31 cellular contexts compared by ENCODE assay signal in the genomic region with DNA sequence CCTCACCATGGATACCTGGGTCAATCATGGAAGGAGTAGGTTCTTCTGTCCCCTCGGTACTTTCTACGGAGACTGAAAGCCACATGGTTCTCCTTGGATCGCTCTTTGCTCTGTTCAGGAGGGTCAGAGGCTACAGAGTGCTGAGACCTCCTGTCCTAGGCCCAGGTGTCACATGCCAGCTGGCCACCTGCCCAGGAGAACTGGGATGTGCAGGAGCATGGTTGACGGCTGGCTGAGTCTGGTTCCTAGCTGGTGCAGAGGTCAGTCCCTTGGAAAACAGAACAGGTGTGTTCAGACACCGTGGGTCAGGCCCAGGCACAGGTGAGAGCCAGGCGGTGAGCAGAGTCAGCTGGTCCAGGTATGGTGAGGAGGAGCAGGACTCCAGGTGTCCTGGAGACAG.
"Had no signal": no experiment of that assay in that cellular context is flagged by ENCODE, and none has a peak within 500 bp of the region (broad histone marks: within the 10 kb centered on the region; RNA-seq: fewer than 3 reads in every experiment).

No MANE protein-coding gene starts in this region.

- H3K36me3 ChIP-seq: adrenal gland, colonic mucosa, gastrocnemius medialis had no signal

- H3K27ac ChIP-seq: adrenal gland, body of pancreas, colonic mucosa, epithelial cell of prostate, gastrocnemius medialis had no signal

- H3K27me3 ChIP-seq: adrenal gland, body of pancreas, colonic mucosa, gastrocnemius medialis had no signal

- ATAC-seq: activated CD4-positive, alpha-beta T cell treated with anti-CD3 and anti-CD28 coated beads for 36 hours; activated CD8-positive, alpha-beta memory T cell treated with anti-CD3 and anti-CD28 coated beads, Interleukin-2, amount 10 ng/mL, durations not matched to agents 7 days and 5 days; activated CD8-positive, alpha-beta T cell treated with anti-CD3 and anti-CD28 coated beads, Interleukin-2, amount 10 ng/mL, durations not matched to agents 7 days and 5 days; activated naive CD8-positive, alpha-beta T cell treated with anti-CD3 and anti-CD28 coated beads, Interleukin-2, amount 50 U/mL, for 24 hours; body of pancreas; gastrocnemius medialis had no signal

- H3K27me3 Mint-ChIP-seq: activated CD4-positive, alpha-beta memory T cell treated with anti-CD3 and anti-CD28 coated beads for 36 hours; activated CD4-positive, alpha-beta T cell treated with anti-CD3 and anti-CD28 coated beads for 36 hours; activated CD4-positive, alpha-beta T cell treated with anti-CD3 and anti-CD28 coated beads, Interleukin-2, amount 10 ng/mL, durations not matched to agents 24 days and 14 days; activated CD8-positive, alpha-beta memory T cell treated with anti-CD3 and anti-CD28 coated beads, Interleukin-2, amount 10 ng/mL, durations not matched to agents 7 days and 5 days; activated naive CD4-positive, alpha-beta T cell treated with anti-CD3 and anti-CD28 coated beads, Interleukin-2, amount 50 U/mL, for 24 hours; activated naive CD8-positive, alpha-beta T cell treated with anti-CD3 and anti-CD28 coated beads for 36 hours; activated naive CD8-positive, alpha-beta T cell treated with anti-CD3 and anti-CD28 coated beads, Interleukin-2, amount 50 U/mL, for 24 hours had no signal

- H3K4me3 Mint-ChIP-seq: activated CD4-positive, alpha-beta memory T cell treated with anti-CD3 and anti-CD28 coated beads for 36 hours; activated CD4-positive, alpha-beta T cell treated with anti-CD3 and anti-CD28 coated beads for 36 hours; activated CD4-positive, alpha-beta T cell treated with anti-CD3 and anti-CD28 coated beads, Interleukin-2, amount 10 ng/mL, durations not matched to agents 24 days and 14 days; activated CD8-positive, alpha-beta memory T cell treated with anti-CD3 and anti-CD28 coated beads, Interleukin-2, amount 10 ng/mL, durations not matched to agents 7 days and 5 days; activated CD8-positive, alpha-beta T cell treated with anti-CD3 and anti-CD28 coated beads, Interleukin-2, amount 10 ng/mL, durations not matched to agents 7 days and 5 days; activated naive CD4-positive, alpha-beta T cell treated with anti-CD3 and anti-CD28 coated beads for 36 hours; activated naive CD4-positive, alpha-beta T cell treated with anti-CD3 and anti-CD28 coated beads, Interleukin-2, amount 50 U/mL, for 24 hours; activated naive CD8-positive, alpha-beta T cell treated with anti-CD3 and anti-CD28 coated beads for 36 hours; activated naive CD8-positive, alpha-beta T cell treated with anti-CD3 and anti-CD28 coated beads, Interleukin-2, amount 50 U/mL, for 24 hours; activated T-helper 1 cell treated with anti-CD3 and anti-CD28 coated beads, Interleukin-12 subunit alpha, Interleukin-12 subunit beta, Interleukin-2, Interleukin-4 antibody, amounts not matched to agents 30 ng/mL and 10 ng/mL and 1 ng/mL, durations not matched to agents 14 hours and 24 hours and 36 hours had no signal

- H3K4me1 Mint-ChIP-seq: activated CD4-positive, alpha-beta T cell treated with anti-CD3 and anti-CD28 coated beads for 36 hours; activated CD4-positive, alpha-beta T cell treated with anti-CD3 and anti-CD28 coated beads, Interleukin-2, amount 10 ng/mL, durations not matched to agents 24 days and 14 days; activated CD8-positive, alpha-beta memory T cell treated with anti-CD3 and anti-CD28 coated beads, Interleukin-2, amount 10 ng/mL, durations not matched to agents 7 days and 5 days; activated naive CD4-positive, alpha-beta T cell treated with anti-CD3 and anti-CD28 coated beads, Interleukin-2, amount 50 U/mL, for 24 hours; activated naive CD8-positive, alpha-beta T cell treated with anti-CD3 and anti-CD28 coated beads for 36 hours had no signal

- H3K9me3 ChIP-seq: adrenal gland, body of pancreas, colonic mucosa, gastrocnemius medialis had no signal

- DNase-seq: activated CD4-positive, alpha-beta memory T cell treated with anti-CD3 and anti-CD28 coated beads for 36 hours; activated CD4-positive, alpha-beta T cell treated with anti-CD3 and anti-CD28 coated beads for 36 hours; activated CD4-positive, alpha-beta T cell treated with anti-CD3 and anti-CD28 coated beads, Interleukin-2, amount 10 ng/mL, durations not matched to agents 24 days and 14 days; activated CD4-positive, CD25-positive, alpha-beta regulatory T cell; activated CD4-positive, CD25-positive, alpha-beta regulatory T cell treated with anti-CD3 and anti-CD28 coated beads, Interleukin-2, amount 50 U/mL, for 72 hours; activated CD8-positive, alpha-beta memory T cell treated with anti-CD3 and anti-CD28 coated beads, Interleukin-2, amount 10 ng/mL, durations not matched to agents 7 days and 5 days; activated CD8-positive, alpha-beta memory T cell treated with anti-CD3 and anti-CD28 coated beads, Interleukin-2, amount 50 U/mL, for 4 hours; activated CD8-positive, alpha-beta T cell treated with anti-CD3 and anti-CD28 coated beads, Interleukin-2, amount 10 ng/mL, durations not matched to agents 7 days and 5 days; activated effector memory CD4-positive, alpha-beta T cell treated with anti-CD3 and anti-CD28 coated beads, Interleukin-2, amount 50 U/mL, for 16 hours; activated naive CD4-positive, alpha-beta T cell treated with anti-CD3 and anti-CD28 coated beads for 36 hours; activated naive CD8-positive, alpha-beta T cell treated with anti-CD3 and anti-CD28 coated beads for 36 hours; activated naive CD8-positive, alpha-beta T cell treated with anti-CD3 and anti-CD28 coated beads, Interleukin-2, amount 50 U/mL, for 24 hours; activated T-cell treated with anti-CD3 and anti-CD28 coated beads, Interleukin-2, amount 50 U/mL, for 1 hour; activated T-cell treated with anti-CD3 and anti-CD28 coated beads, Interleukin-2, amount 50 U/mL, for 48 hours; adrenal gland; amygdala; aorta; body of pancreas; central memory CD4-positive, alpha-beta T cell; cerebellar nuclear complex; colonic mucosa; effector CD8-positive, alpha-beta T cell; foreskin fibroblast; gastrocnemius medialis; glutamatergic neuron; T-helper 1 cell; T-helper 2 cell had no signal

- H3K4me1 ChIP-seq: adrenal gland, body of pancreas, colonic mucosa, gastrocnemius medialis had no signal

- H3K27ac Mint-ChIP-seq: activated CD4-positive, alpha-beta memory T cell treated with anti-CD3 and anti-CD28 coated beads for 36 hours; activated CD4-positive, alpha-beta T cell treated with anti-CD3 and anti-CD28 coated beads for 36 hours; activated CD4-positive, alpha-beta T cell treated with anti-CD3 and anti-CD28 coated beads, Interleukin-2, amount 10 ng/mL, durations not matched to agents 24 days and 14 days; activated CD8-positive, alpha-beta memory T cell treated with anti-CD3 and anti-CD28 coated beads, Interleukin-2, amount 10 ng/mL, durations not matched to agents 7 days and 5 days; activated CD8-positive, alpha-beta T cell treated with anti-CD3 and anti-CD28 coated beads, Interleukin-2, amount 10 ng/mL, durations not matched to agents 7 days and 5 days; activated naive CD4-positive, alpha-beta T cell treated with anti-CD3 and anti-CD28 coated beads for 36 hours; activated naive CD4-positive, alpha-beta T cell treated with anti-CD3 and anti-CD28 coated beads, Interleukin-2, amount 50 U/mL, for 24 hours; activated naive CD8-positive, alpha-beta T cell treated with anti-CD3 and anti-CD28 coated beads for 36 hours; activated naive CD8-positive, alpha-beta T cell treated with anti-CD3 and anti-CD28 coated beads, Interleukin-2, amount 50 U/mL, for 24 hours; activated T-helper 1 cell treated with anti-CD3 and anti-CD28 coated beads, Interleukin-12 subunit alpha, Interleukin-12 subunit beta, Interleukin-2, Interleukin-4 antibody, amounts not matched to agents 30 ng/mL and 10 ng/mL and 1 ng/mL, durations not matched to agents 14 hours and 24 hours and 36 hours; activated T-helper 2 cell treated with anti-CD3 and anti-CD28 coated beads, Interferon-gamma antibody, Interleukin-2, Interleukin-4, amounts not matched to agents 10 μg/mL and 5 μg/mL and 100 μg/mL, durations not matched to agents 14 hours and 24 hours and 36 hours had no signal

- H3K4me3 ChIP-seq: adrenal gland, body of pancreas, colonic mucosa, gastrocnemius medialis had no signal

- H3K36me3 Mint-ChIP-seq: activated CD4-positive, alpha-beta memory T cell treated with anti-CD3 and anti-CD28 coated beads for 36 hours; activated CD8-positive, alpha-beta memory T cell treated with anti-CD3 and anti-CD28 coated beads, Interleukin-2, amount 10 ng/mL, durations not matched to agents 7 days and 5 days; activated naive CD4-positive, alpha-beta T cell treated with anti-CD3 and anti-CD28 coated beads, Interleukin-2, amount 50 U/mL, for 24 hours; activated naive CD8-positive, alpha-beta T cell treated with anti-CD3 and anti-CD28 coated beads for 36 hours had no signal

- H3K9me3 Mint-ChIP-seq: activated CD4-positive, alpha-beta T cell treated with anti-CD3 and anti-CD28 coated beads, Interleukin-2, amount 10 ng/mL, durations not matched to agents 24 days and 14 days; activated naive CD4-positive, alpha-beta T cell treated with anti-CD3 and anti-CD28 coated beads for 36 hours; activated naive CD4-positive, alpha-beta T cell treated with anti-CD3 and anti-CD28 coated beads, Interleukin-2, amount 50 U/mL, for 24 hours had no signal
